ENCODE assay signal across 15 cellular contexts in the genomic region with DNA sequence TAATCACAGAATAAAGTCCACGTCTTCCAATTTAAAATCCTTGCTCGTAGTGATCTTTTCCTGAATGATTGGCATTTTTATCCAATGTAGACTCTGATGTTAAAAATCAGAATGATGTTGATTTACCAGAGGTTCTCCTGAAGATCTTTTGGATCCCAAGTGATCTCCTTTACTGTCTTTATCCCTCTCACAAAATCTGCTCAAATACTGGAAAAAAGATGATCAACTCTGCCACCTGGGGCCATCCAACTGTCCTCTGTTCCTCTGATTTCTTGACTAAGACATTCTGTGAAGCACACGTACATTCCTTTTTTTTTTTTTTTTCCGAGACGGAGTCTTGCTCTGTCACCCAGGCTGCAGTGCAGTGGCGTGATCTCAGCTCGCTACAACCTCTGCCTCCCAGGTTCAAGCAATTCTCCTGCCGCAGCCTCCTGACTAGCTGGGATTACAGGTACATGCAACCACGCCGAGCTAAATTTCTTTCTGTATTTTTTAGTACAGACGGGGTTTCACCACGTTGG. TPM values are rescaled to one million over a fixed set of nuclear protein-coding genes. Genes with fewer than 3 reads are reported as not detected.
A peak's percentile ranks its signal among the peaks of the same experiment; 100 is the strongest.
DNase-seq lines count a peak whose midpoint lies in the region; ATAC-seq and TF ChIP-seq lines count a peak whose summit lies in the region.
"Had no signal": no experiment of that assay in that cellular context is flagged by ENCODE, and none has a peak within 500 bp of the region (broad histone marks: within the 10 kb centered on the region; RNA-seq: fewer than 3 reads in every experiment).

No MANE protein-coding gene starts in this region.

- H3F3A ChIP-seq in PC-3 (ENCODE audit: low read length, unreplicated experiment): peaks cover 7% of the 10 kb centered on the region

- H3K4me1 ChIP-seq in PC-3 (ENCODE audit: insufficient read depth, low read length): peaks cover 35% of the 10 kb centered on the region
- peaks cover 42% of the 10 kb centered on the region for H3K4me1 ChIP-seq in mammary epithelial cell (ENCODE audit: insufficient read depth, low read length)
- H3K4me1 ChIP-seq: uterus had no signal

- peaks cover 52% of the 10 kb centered on the region for H3K27me3 Mint-ChIP-seq in activated T-cell treated with anti-CD3 and anti-CD28 coated beads, Interleukin-2, amount 50 U/mL, for 72 hours (ENCODE audit: low read depth)
- no peaks in the 10 kb centered on the region for H3K27me3 Mint-ChIP-seq in stimulated activated naive B cell treated with anti-CD40 and anti-IgM and Interleukin-4, amounts not matched to agents 10 μg/mL and 1 μg/mL and 100 μg/mL, for 72 hours

- ATAC-seq in activated T-cell treated with anti-CD3 and anti-CD28 coated beads, Interleukin-2, amount 50 U/mL, for 72 hours (replicated peaks in 1 of 2): no peak
- ATAC-seq in PC-3 (no peak), HG03175 (IDR thresholded peaks at IDR 0.05; ENCODE audit: unreplicated experiment) (no peak), GM18858 (IDR thresholded peaks at IDR 0.05; ENCODE audit: unreplicated experiment) (no peak)
- ATAC-seq in stimulated activated naive B cell treated with anti-CD40 and anti-IgM and Interleukin-4, amounts not matched to agents 10 μg/mL and 1 μg/mL and 100 μg/mL, for 72 hours (replicated peaks): no peak

- H3K27me3 ChIP-seq in PC-3 (ENCODE audit: low read length) (no peaks in the 10 kb centered on the region), mammary epithelial cell (ENCODE audit: insufficient read depth, low read length) (no peaks in the 10 kb centered on the region)
- H3K27me3 ChIP-seq: uterus had no signal

- CTCF ChIA-PET in PC-3 (lab: Charles Lee): no interaction called here
- CTCF ChIA-PET in mammary epithelial cell (lab: Charles Lee; ENCODE audit: low non-redundant PET): no interaction called here

- H4K20me1 ChIP-seq in PC-3 (ENCODE audit: low read length) (no peaks in the 10 kb centered on the region), mammary epithelial cell (ENCODE audit: insufficient read depth, low read length) (no peaks in the 10 kb centered on the region)

- H3K9me2 ChIP-seq in PC-3 (replicated peaks; ENCODE audit: low read length): no peaks in the 10 kb centered on the region

- in situ Hi-C loops in mammary epithelial cell (cut with MboI; ENCODE audit: low sequenced_read_pairs in 2 of 2): no loop called here

- H3K9me3 Mint-ChIP-seq in activated T-cell treated with anti-CD3 and anti-CD28 coated beads, Interleukin-2, amount 50 U/mL, for 72 hours: no peaks in the 10 kb centered on the region
- no peaks in the 10 kb centered on the region for H3K9me3 Mint-ChIP-seq in stimulated activated naive B cell treated with anti-CD40 and anti-IgM and Interleukin-4, amounts not matched to agents 10 μg/mL and 1 μg/mL and 100 μg/mL, for 72 hours

- no peak for DNase-seq in activated T-cell treated with anti-CD3 and anti-CD28 coated beads, Interleukin-2, amount 50 U/mL, for 72 hours
- no peak for DNase-seq in activated T-cell treated with anti-CD3 and anti-CD28 coated beads, Interleukin-2, amount 50 U/mL, for 1 hour
- DNase-seq in PC-3: no peak
- DNase-seq in mammary epithelial cell: no peak
- no peak for DNase-seq in stimulated activated naive B cell treated with anti-CD40 and anti-IgM and Interleukin-4, amounts not matched to agents 10 μg/mL and 1 μg/mL and 100 μg/mL, for 72 hours
- DNase-seq in DMS79 (lab: John Stamatoyannopoulos, UW): no peak
- DNase-seq: foreskin melanocyte, NCI-H1694, NCI-H526, SHP77 treated with DMSO at 0.1 percent for 48 hours, uterus had no signal

- H3K79me2 ChIP-seq in PC-3 (ENCODE audit: low read length): no peaks in the 10 kb centered on the region
- H3K79me2 ChIP-seq in mammary epithelial cell (ENCODE audit: insufficient read depth, low read length): no peaks in the 10 kb centered on the region

- intact Hi-C loops in PC-3 (cut with micrococcal nuclease): loop anchor here (1.0 to 2.0 kb wide), 3 partner anchors 16 to 66 kb away; a partner anchor contains a TSS
- intact Hi-C loops in mammary epithelial cell (cut with micrococcal nuclease): loop anchor here (1.0 kb wide), 1 partner anchor 43 kb away; no protein-coding TSS in a partner anchor

- 95% methylated on average over 8 of the region's 12 CpGs for WGBS in mammary epithelial cell (ENCODE audit: low coverage, missing lambda C conversion rate)

- no peaks in the 10 kb centered on the region for H3K9me3 ChIP-seq in PC-3 (ENCODE audit: low read length)
- no peaks in the 10 kb centered on the region for H3K9me3 ChIP-seq in mammary epithelial cell (replicated peaks; ENCODE audit: insufficient read depth, low read length)
- H3K9me3 ChIP-seq: uterus had no signal

- POLR2A ChIA-PET in PC-3 (lab: Charles Lee; ENCODE audit: unreplicated experiment): no interaction called here

- 0 out of 2 replicates have a peak overlapping the region, but pooled peaks have one; percentile 73 for H3K4me2 ChIP-seq in PC-3 (ENCODE audit: low read length)
- H3K4me2 ChIP-seq in mammary epithelial cell (ENCODE audit: insufficient read depth, low read depth, low read length): peak overlapping the region; percentile 92

- peak overlapping the region; percentile 49 for H3K4me3 Mint-ChIP-seq in activated T-cell treated with anti-CD3 and anti-CD28 coated beads, Interleukin-2, amount 50 U/mL, for 72 hours
- H3K4me3 Mint-ChIP-seq in stimulated activated naive B cell treated with anti-CD40 and anti-IgM and Interleukin-4, amounts not matched to agents 10 μg/mL and 1 μg/mL and 100 μg/mL, for 72 hours: peak overlapping the region; percentile 65 to 72

- no peak overlapping the region for H3K27ac Mint-ChIP-seq in activated T-cell treated with anti-CD3 and anti-CD28 coated beads, Interleukin-2, amount 50 U/mL, for 72 hours
- peak overlapping the region; percentile 63 for H3K27ac Mint-ChIP-seq in stimulated activated naive B cell treated with anti-CD40 and anti-IgM and Interleukin-4, amounts not matched to agents 10 μg/mL and 1 μg/mL and 100 μg/mL, for 72 hours

- H3K4me3 ChIP-seq in PC-3 (ENCODE audit: low read length) (no peak overlapping the region), mammary epithelial cell (replicated peaks in 1 of 3; ENCODE audit: insufficient read depth in 1 of 3, low read depth in 2 of 3, low read length in 3 of 3) (no peak overlapping the region)
- H3K4me3 ChIP-seq: uterus had no signal

- H3K27ac ChIP-seq in PC-3 (ENCODE audit: low read length) (peak overlapping the region; percentile 94), mammary epithelial cell (ENCODE audit: insufficient read depth, low read depth, low read length) (peak overlapping the region; percentile 96)
- H3K27ac ChIP-seq: uterus, WERI-Rb-1 had no signal

- H3K36me3 Mint-ChIP-seq in activated T-cell treated with anti-CD3 and anti-CD28 coated beads, Interleukin-2, amount 50 U/mL, for 72 hours (ENCODE audit: insufficient read depth in 2 of 2): peaks cover 0 to 2% of the 10 kb centered on the region in 2 donors
- no peaks in the 10 kb centered on the region for H3K36me3 Mint-ChIP-seq in stimulated activated naive B cell treated with anti-CD40 and anti-IgM and Interleukin-4, amounts not matched to agents 10 μg/mL and 1 μg/mL and 100 μg/mL, for 72 hours

- no peaks in the 10 kb centered on the region for H3K36me3 ChIP-seq in PC-3 (ENCODE audit: low read depth, low read length)
- no peaks in the 10 kb centered on the region for H3K36me3 ChIP-seq in mammary epithelial cell (ENCODE audit: insufficient read depth, low read length)
- H3K36me3 ChIP-seq: uterus, WERI-Rb-1 had no signal

- TF ChIP-seq CTCF in PC-3 (conservative IDR thresholded peaks at IDR 0.05; ENCODE audit: low read depth, low read length) (no peak), mammary epithelial cell (conservative IDR thresholded peaks at IDR 0.05 in 1 of 2, IDR thresholded peaks at IDR 0.05 in 1 of 2; ENCODE audit: extremely low read depth in 1 of 2, insufficient read depth in 1 of 2, low read depth in 1 of 2, low read length in 2 of 2) (no peak)

- H3K4me1 Mint-ChIP-seq in activated T-cell treated with anti-CD3 and anti-CD28 coated beads, Interleukin-2, amount 50 U/mL, for 72 hours (ENCODE audit: low read depth): peaks cover 28% of the 10 kb centered on the region
- peaks cover 31 to 56% of the 10 kb centered on the region in 2 donors for H3K4me1 Mint-ChIP-seq in stimulated activated naive B cell treated with anti-CD40 and anti-IgM and Interleukin-4, amounts not matched to agents 10 μg/mL and 1 μg/mL and 100 μg/mL, for 72 hours

- BruUV-seq in PC-3 (replicated peaks; lab: Mats Ljungman, UMichigan): no TSS peak
- no TSS peak for BruUV-seq in mammary epithelial cell (replicated peaks; lab: Mats Ljungman, UMichigan)

- H3K9ac ChIP-seq in PC-3 (ENCODE audit: low read length) (peak overlapping the region; percentile 40; the same call in 1 of the 2 replicates), mammary epithelial cell (ENCODE audit: insufficient read depth, low read length) (no peak overlapping the region)

- dilution Hi-C loops in mammary epithelial cell (cut with HindIII; ENCODE audit: low sequenced_read_pairs): no loop called here

- H2AFZ ChIP-seq in PC-3 (ENCODE audit: low read length) (no peak overlapping the region), mammary epithelial cell (ENCODE audit: low read depth, low read length) (no peak overlapping the region)

RNA-seq across cellular contexts. Expression of a gene that starts 18.0 kb away (rescaled TPM):
- not detected for total RNA-seq in activated T-cell treated with anti-CD3 and anti-CD28 coated beads, Interleukin-2, amount 50 U/mL, for 72 hours
- total RNA-seq in PC-3 (2014; rRNA removed) (0.15 and 0.29 TPM in 2 replicates), mammary epithelial cell (under 1 TPM in 1 of 2 donors, not detected in 1; 0.21 TPM)
- 0.03 TPM for polyA plus RNA-seq in mammary epithelial cell
- polyA minus RNA-seq in mammary epithelial cell: not detected
- total RNA-seq: Daoy had no signal
